In genomic region chr12:108475396-108475795, GRCh38 we compare ENCODE assay signal across 22 cellular contexts.
"Had no signal": no experiment of that assay in that cellular context is flagged by ENCODE, and none has a peak within 500 bp of the region (broad histone marks: within the 10 kb centered on the region; RNA-seq: fewer than 3 reads in every experiment).

No MANE protein-coding gene starts in this region.

- H3K9me3 ChIP-seq: esophagus muscularis mucosa, gastrocnemius medialis, ovary, stomach, thoracic aorta, transverse colon had no signal

- H3K27ac ChIP-seq: dorsolateral prefrontal cortex, epithelial cell of prostate, esophagus muscularis mucosa, gastrocnemius medialis, neural progenitor cell, ovary, stomach, thoracic aorta, transverse colon had no signal

- H3K4me1 ChIP-seq: esophagus muscularis mucosa, gastrocnemius medialis, neural progenitor cell, stomach, transverse colon had no signal

- H3K27me3 ChIP-seq: neural progenitor cell, ovary, transverse colon had no signal

- ATAC-seq: gastrocnemius medialis; left ventricle myocardium superior; natural killer cell treated with Interleukin-12 subunit alpha and Interleukin-12 subunit beta and Interleukin-15 and Interleukin-18, amount 100 ng/mL, for 72 hours; right cardiac atrium had no signal

- DNase-seq: cortex of kidney; dorsolateral prefrontal cortex; effector CD8-positive, alpha-beta T cell; gastrocnemius medialis; immature natural killer cell; left ventricle myocardium superior; mesenchymal stem cell; midbrain; nucleus accumbens; ovary; right cardiac atrium; small intestine; stimulated activated CD4-positive, alpha-beta T cell treated with anti-CD3 and anti-CD28 coated beads, Interleukin-12 subunit alpha, Interleukin-12 subunit beta, amount 100 ng/mL, for 4 hours; stimulated activated naive CD4-positive, alpha-beta T cell; stomach; transverse colon had no signal

- H3K36me3 ChIP-seq: esophagus muscularis mucosa, gastrocnemius medialis, neural progenitor cell, ovary, stomach, thoracic aorta, transverse colon had no signal

- H3K4me3 ChIP-seq: dorsolateral prefrontal cortex, esophagus muscularis mucosa, gastrocnemius medialis, lung, neural progenitor cell, ovary, stomach, thoracic aorta, transverse colon had no signal
